Comparison of ENCODE assay signal across 15 cellular contexts in the genomic region with DNA sequence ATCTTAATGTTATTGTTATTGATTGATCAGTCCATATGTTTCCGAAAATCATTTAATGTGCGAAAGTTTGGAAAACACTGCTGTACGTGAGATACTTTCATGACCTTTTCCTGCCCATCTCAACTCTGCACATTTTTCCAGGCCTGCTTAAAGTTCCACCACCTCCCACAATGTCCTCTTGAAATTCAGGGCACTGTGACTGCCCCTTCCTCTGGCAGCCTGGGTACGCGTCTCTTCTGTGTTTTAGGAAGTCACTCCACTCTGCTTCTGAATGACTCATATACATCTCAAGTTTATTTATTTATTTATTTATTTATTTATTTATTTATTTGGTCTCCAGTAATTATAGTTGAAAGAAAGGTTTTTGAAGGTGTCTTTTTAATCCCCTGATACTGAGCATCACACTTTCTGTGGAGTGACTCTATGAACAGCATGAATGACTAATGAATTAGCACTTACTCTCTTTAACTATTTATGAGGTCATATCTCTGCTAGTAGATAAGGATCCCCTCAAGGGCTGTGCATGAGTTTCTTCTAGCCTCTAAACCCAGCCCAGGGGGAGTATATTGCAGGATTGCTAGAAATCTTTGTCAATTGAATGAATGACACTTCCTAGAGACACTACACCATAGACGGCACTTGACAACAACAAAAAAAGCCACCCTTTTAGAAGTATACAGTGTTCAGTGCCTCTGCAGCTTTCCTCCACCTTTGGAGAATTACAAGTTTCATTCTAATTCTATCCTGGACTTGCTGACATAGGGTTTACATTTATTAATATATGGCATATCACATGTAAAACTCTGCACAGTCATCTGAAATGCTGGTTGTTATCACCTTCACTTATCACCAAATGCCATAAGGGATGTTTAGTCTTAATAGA. TPM values are rescaled to one million over a fixed set of nuclear protein-coding genes. Genes with fewer than 3 reads are reported as not detected.
DNase-seq lines count a peak whose midpoint lies in the region; ATAC-seq, FAIRE-seq and TF ChIP-seq lines count a peak whose summit lies in the region.
"Had no signal": no experiment of that assay in that cellular context is flagged by ENCODE, and none has a peak within 500 bp of the region (broad histone marks: within the 10 kb centered on the region; RNA-seq: fewer than 3 reads in every experiment).

No MANE protein-coding gene starts in this region.

- DNase-seq in A549 (ENCODE audit: low read depth in 1 of 2, low spot score in 1 of 2): no peak
- no peak for DNase-seq in GM19239 (ENCODE audit: insufficient read length, low spot score)
- DNase-seq in RKO (ENCODE audit: low spot score): peak; percentile 21
- no peak for DNase-seq in GM10266 (ENCODE audit: extremely low spot score)
- DNase-seq in activated T-cell treated with anti-CD3 and anti-CD28 coated beads for 4 hours: no peak
- DNase-seq in NCI-H2107 treated with DMSO at 0.1 percent for 48 hours (lab: John Stamatoyannopoulos, UW; ENCODE audit: unreplicated experiment): no peak
- DNase-seq in urothelium cell line (ENCODE audit: low spot score): no peak
- DNase-seq: activated CD8-positive, alpha-beta memory T cell treated with anti-CD3 and anti-CD28 coated beads, Interleukin-2, amount 50 U/mL, for 48 hours; H9; hippocampal formation; MG63; NCI-H524 treated with DMSO at 0.1 percent for 48 hours; WERI-Rb-1 had no signal

- no peak overlapping the region for H3K4me3 ChIP-seq in A549
- H3K4me3 ChIP-seq: MG63 had no signal

- no peaks in the 10 kb centered on the region for H3K9me3 ChIP-seq in A549
- H3K9me3 ChIP-seq: MG63, upper lobe of left lung had no signal

- ATAC-seq in A549: no peak

- CTCF ChIA-PET in A549 (lab: Yijun Ruan, JAX): no interaction called here

- H3K4me2 ChIP-seq in A549: no peak overlapping the region

- 91% methylated on average over 6 of the region's 6 CpGs for WGBS in A549 (ENCODE audit: missing lambda C conversion rate)

- FAIRE-seq in A549 (lab: Jason Lieb, UNC) (no peak), GM19239 (lab: Jason Lieb, UNC) (peak; percentile 66), islet of Langerhans (lab: Jason Lieb, UNC) (peak; percentile 55), urothelium cell line (lab: Jason Lieb, UNC) (no peak)

- no peak for TF ChIP-seq CTCF in A549 (IDR thresholded peaks at IDR 0.05)
- TF ChIP-seq CTCF in GM10266 (IDR thresholded peaks at IDR 0.05; ENCODE audit: control insufficient read depth, insufficient read depth, low read depth, missing control alignments): no peak

- TF ChIP-seq POLR2A in A549 (IDR thresholded peaks at IDR 0.05; ENCODE audit: low read length): no peak

- no peak for TF ChIP-seq EP300 in A549 (IDR thresholded peaks at IDR 0.05)

- no peak overlapping the region for H3K27ac ChIP-seq in A549
- H3K27ac ChIP-seq: WERI-Rb-1 had no signal

- H3K4me1 ChIP-seq in A549: peaks cover 5% of the 10 kb centered on the region; the same call in 1 of the 3 replicates

- TF ChIP-seq RAD21 in A549 (conservative IDR thresholded peaks at IDR 0.05 in 1 of 2, IDR thresholded peaks at IDR 0.05 in 1 of 2): no peak

- POLR2A ChIA-PET in A549 (lab: Yijun Ruan, JAX): no interaction called here

TF ChIP-seq in A549, 52 proteins besides CTCF, POLR2A, EP300 and RAD21:
- TF ChIP-seq FOSB (CRISPR knock-in tag; IDR thresholded peaks at IDR 0.05) (no peak), ZC3H11A (IDR thresholded peaks at IDR 0.05) (peak; percentile 41)

RNA-seq across cellular contexts. Expression of gene MACC1, which starts 2.2 kb away (rescaled TPM):
- 0.01 TPM in 1 of 2 replicates, not detected in the other for polyA plus RNA-seq in A549 (2011; rRNA removed)
- not detected in 2 replicates for polyA plus RNA-seq in A549 (2012; cell fraction: cytosol; rRNA removed)
- not detected in 2 replicates for polyA plus RNA-seq in A549 (2012; cell fraction: nucleus; rRNA removed)
- polyA plus RNA-seq in A549 (2017; fragmentation: RNase III; extraction: RNeasy Plus Mini Kit Qiagen cat#74134 plus additional on column Dnase treatment): not detected in 3 replicates
- polyA minus RNA-seq in A549 (2011; rRNA and poly(A)+ RNA removed): not detected in 2 replicates
